1 cellular context compared by ENCODE assay signal in the genomic region with DNA sequence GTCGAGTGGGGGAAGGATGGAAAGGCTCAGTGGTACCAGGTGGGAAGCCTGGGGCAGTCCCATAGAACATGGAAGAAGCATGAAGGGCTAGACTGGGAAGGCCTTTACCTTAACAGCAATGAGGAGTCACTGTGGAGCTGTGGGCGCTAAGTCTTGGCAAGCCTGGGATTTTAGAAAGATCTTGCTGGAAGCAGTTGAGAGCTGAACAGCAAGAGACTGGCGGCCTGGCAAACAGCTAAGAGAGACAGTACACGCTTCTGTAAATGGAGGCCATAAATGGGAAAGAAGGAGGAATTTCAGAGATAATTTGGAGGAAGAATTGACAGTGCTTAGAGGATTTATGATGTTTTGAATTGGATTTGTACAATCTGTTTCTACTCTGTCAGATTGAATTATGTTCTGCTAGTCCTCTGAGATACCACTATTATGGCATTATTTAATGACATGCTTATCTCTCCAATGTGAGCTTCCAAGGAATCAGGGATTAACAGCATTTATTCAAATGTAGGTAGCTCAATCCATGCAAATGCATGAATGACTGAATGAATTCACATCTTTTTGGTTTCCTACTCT.
TF ChIP-seq lines count a peak whose summit lies in the region.

No MANE protein-coding gene starts in this region.

TF ChIP-seq in endothelial cell of umbilical vein, 7 proteins besides CTCF, POLR2A, EP300 and RAD21:
- TF ChIP-seq MAX (IDR thresholded peaks at IDR 0.05; ENCODE audit: insufficient read depth, insufficient read length) (no peak), POLR2AphosphoS5 (IDR thresholded peaks at IDR 0.05; ENCODE audit: insufficient read depth, low read depth, low read length) (no peak), GATA2 (IDR thresholded peaks at IDR 0.05; ENCODE audit: insufficient read depth, insufficient read length, low read depth, low read length) (no peak), MYC (IDR thresholded peaks at IDR 0.05; ENCODE audit: low read depth, low read length) (no peak), FOS (IDR thresholded peaks at IDR 0.05; ENCODE audit: borderline replicate concordance, insufficient read depth, low read length) (no peak), EZH2 (IDR thresholded peaks at IDR 0.05; ENCODE audit: borderline replicate concordance, low read depth, low read length, severe bottlenecking) (no peak), JUN (IDR thresholded peaks at IDR 0.05; ENCODE audit: borderline replicate concordance, insufficient read depth, insufficient read length, low read depth) (no peak)
TF ChIP-seq in endothelial cell of umbilical vein: peak in this region for 0.
